ENCODE assay signal across 10 cellular contexts in genomic region chrX:155406429-155406828, GRCh38. TPM values are rescaled to one million over a fixed set of nuclear protein-coding genes. Genes with fewer than 3 reads are reported as not detected.
"Had no signal": no experiment of that assay in that cellular context is flagged by ENCODE, and none has a peak within 500 bp of the region (broad histone marks: within the 10 kb centered on the region; RNA-seq: fewer than 3 reads in every experiment).

No MANE protein-coding gene starts in this region.

- H3K9ac ChIP-seq: KMS-11 had no signal

- DNase-seq: IMR-90, KBM-7, KG1 had no signal

- ATAC-seq: HepG2 had no signal

- H3K4me2 ChIP-seq: KMS-11 had no signal

- FAIRE-seq: HepG2, HTR-8/SVneo had no signal

- H3K27ac ChIP-seq: HL-60, KMS-11 had no signal

RNA-seq across cellular contexts. Expression of gene F8A2, which starts 24.5 kb away (rescaled TPM):
- total RNA-seq: HepG2, HT-29, HT1080, IMR-90 had no signal
- polyA plus RNA-seq: HepG2, IgD-negative memory B cell, IMR-90 had no signal

RNA-seq across cellular contexts. Expression of gene F8A3, which starts 52.0 kb away (rescaled TPM):
- polyA plus RNA-seq: HepG2 had no signal
